ENCODE assay signal across 18 cellular contexts in genomic region chrX:140274761-140275525, GRCh38.
A peak's percentile ranks its signal among the peaks of the same experiment; 100 is the strongest.
DNase-seq lines count a peak whose midpoint lies in the region; ATAC-seq, FAIRE-seq and TF ChIP-seq lines count a peak whose summit lies in the region.
"Had no signal": no experiment of that assay in that cellular context is flagged by ENCODE, and none has a peak within 500 bp of the region (broad histone marks: within the 10 kb centered on the region; RNA-seq: fewer than 3 reads in every experiment).

No MANE protein-coding gene starts in this region.

- no peaks in the 10 kb centered on the region for H4K20me1 ChIP-seq in keratinocyte (ENCODE audit: control insufficient read depth, extremely low read depth, insufficient read depth, low read length)
- no peaks in the 10 kb centered on the region for H4K20me1 ChIP-seq in Karpas-422 (ENCODE audit: insufficient read depth, low read depth, low read length)

- peaks cover 8% of the 10 kb centered on the region for H3K4me1 ChIP-seq in keratinocyte (ENCODE audit: control insufficient read depth, extremely low read depth, insufficient read depth, low read length)
- H3K4me1 ChIP-seq in Peyer's patch, result no peaks in the 10 kb centered on the region
- H3K4me1 ChIP-seq in Karpas-422 (ENCODE audit: low read length), result no peaks in the 10 kb centered on the region
- H3K4me1 ChIP-seq: gastrocnemius medialis, parathyroid adenoma had no signal

- H3K4me3 Mint-ChIP-seq in activated T-helper 1 cell treated with anti-CD3 and anti-CD28 coated beads, Interleukin-12 subunit alpha, Interleukin-12 subunit beta, Interleukin-2, Interleukin-4 antibody, amounts not matched to agents 30 ng/mL and 10 ng/mL and 1 ng/mL, durations not matched to agents 14 hours and 24 hours and 36 hours, result no peak overlapping the region
- H3K4me3 Mint-ChIP-seq: stimulated activated naive B cell treated with anti-CD40 and anti-IgM and Interleukin-4, amounts not matched to agents 10 μg/mL and 1 μg/mL and 100 μg/mL, for 72 hours had no signal

- H3K27ac ChIP-seq in keratinocyte (ENCODE audit: control insufficient read depth, insufficient read depth, low read length) (peak overlapping the region; percentile 14), Peyer's patch (no peak overlapping the region), Karpas-422 (ENCODE audit: low read length) (no peak overlapping the region)
- H3K27ac ChIP-seq: gastrocnemius medialis, parathyroid adenoma had no signal

- H3K4me1 Mint-ChIP-seq in activated T-helper 1 cell treated with anti-CD3 and anti-CD28 coated beads, Interleukin-12 subunit alpha, Interleukin-12 subunit beta, Interleukin-2, Interleukin-4 antibody, amounts not matched to agents 30 ng/mL and 10 ng/mL and 1 ng/mL, durations not matched to agents 14 hours and 24 hours and 36 hours (ENCODE audit: low read depth), result no peaks in the 10 kb centered on the region
- H3K4me1 Mint-ChIP-seq: stimulated activated naive B cell treated with anti-CD40 and anti-IgM and Interleukin-4, amounts not matched to agents 10 μg/mL and 1 μg/mL and 100 μg/mL, for 72 hours had no signal

- H3K4me2 ChIP-seq in keratinocyte (ENCODE audit: control insufficient read depth, extremely low read depth, insufficient read depth, low read depth, low read length) (peak overlapping the region; percentile 43), Karpas-422 (ENCODE audit: low read depth, low read length, poor library complexity, severe bottlenecking) (no peak overlapping the region)

- H3K9me1 ChIP-seq in keratinocyte (ENCODE audit: control insufficient read depth, extremely low read depth, insufficient read depth, low read length), result no peaks in the 10 kb centered on the region

- DNase-seq in DMS53 (lab: John Stamatoyannopoulos, UW) (peak; percentile 41), LHCN-M2 (ENCODE audit: low read depth) (peak; percentile 73), cardiac fibroblast (ENCODE audit: low read depth in 2 of 2) (peak; percentile 12 to 55), keratinocyte (ENCODE audit: low read depth, low spot score) (peak; percentile 13), Peyer's patch (no peak), Karpas-422 (no peak), left ventricle myocardium superior (no peak)
- DNase-seq in activated T-helper 1 cell treated with anti-CD3 and anti-CD28 coated beads, Interleukin-12 subunit alpha, Interleukin-12 subunit beta, Interleukin-2, Interleukin-4 antibody, amounts not matched to agents 30 ng/mL and 10 ng/mL and 1 ng/mL, durations not matched to agents 14 hours and 24 hours and 36 hours (ENCODE audit: low spot score), result no peak
- DNase-seq: activated CD4-positive, alpha-beta T cell treated with anti-CD3 and anti-CD28 coated beads, Interleukin-2, amount 50 U/mL, for 48 hours; activated effector memory CD4-positive, alpha-beta T cell treated with anti-CD3 and anti-CD28 coated beads, Interleukin-2, amount 50 U/mL, for 16 hours; AML-193; gastrocnemius medialis; NCI-H1694; NK-92 treated with Interleukin-12 subunit alpha and Interleukin-12 subunit beta, amount 100 ng/mL, for 24 hours; stimulated activated CD4-positive, alpha-beta T cell treated with anti-CD3 and anti-CD28 coated beads, Interleukin-2, amount 100 ng/mL, for 24 hours; stimulated activated naive B cell treated with anti-CD40 and anti-IgM and Interleukin-4, amounts not matched to agents 10 μg/mL and 1 μg/mL and 100 μg/mL, for 72 hours had no signal

- H3K36me3 Mint-ChIP-seq in activated T-helper 1 cell treated with anti-CD3 and anti-CD28 coated beads, Interleukin-12 subunit alpha, Interleukin-12 subunit beta, Interleukin-2, Interleukin-4 antibody, amounts not matched to agents 30 ng/mL and 10 ng/mL and 1 ng/mL, durations not matched to agents 14 hours and 24 hours and 36 hours (ENCODE audit: low read depth), result no peaks in the 10 kb centered on the region
- H3K36me3 Mint-ChIP-seq: stimulated activated naive B cell treated with anti-CD40 and anti-IgM and Interleukin-4, amounts not matched to agents 10 μg/mL and 1 μg/mL and 100 μg/mL, for 72 hours had no signal

- H3K9me2 ChIP-seq in Karpas-422 (replicated peaks; ENCODE audit: insufficient read depth, low read length), result no peaks in the 10 kb centered on the region

- FAIRE-seq in keratinocyte (lab: Jason Lieb, UNC), result peak; percentile 72
- FAIRE-seq: G401.6 had no signal

- no peak for TF ChIP-seq POLR2A in Peyer's patch (IDR thresholded peaks at IDR 0.05)

- intact Hi-C loops in activated T-helper 1 cell treated with anti-CD3 and anti-CD28 coated beads, Interleukin-12 subunit alpha, Interleukin-12 subunit beta, Interleukin-2, Interleukin-4 antibody, amounts not matched to agents 30 ng/mL and 10 ng/mL and 1 ng/mL, durations not matched to agents 14 hours and 24 hours and 36 hours (cut with micrococcal nuclease), result no loop called here
- intact Hi-C loops in left ventricle myocardium superior (cut with micrococcal nuclease), result no loop called here

- H3K27me3 Mint-ChIP-seq in activated T-helper 1 cell treated with anti-CD3 and anti-CD28 coated beads, Interleukin-12 subunit alpha, Interleukin-12 subunit beta, Interleukin-2, Interleukin-4 antibody, amounts not matched to agents 30 ng/mL and 10 ng/mL and 1 ng/mL, durations not matched to agents 14 hours and 24 hours and 36 hours (ENCODE audit: insufficient read depth), result no peaks in the 10 kb centered on the region
- H3K27me3 Mint-ChIP-seq: stimulated activated naive B cell treated with anti-CD40 and anti-IgM and Interleukin-4, amounts not matched to agents 10 μg/mL and 1 μg/mL and 100 μg/mL, for 72 hours had no signal

- H3K27me3 ChIP-seq in keratinocyte (ENCODE audit: control insufficient read depth, extremely low read depth, insufficient read depth, low read length) (no peaks in the 10 kb centered on the region), Peyer's patch (no peaks in the 10 kb centered on the region), Karpas-422 (ENCODE audit: low read length) (no peaks in the 10 kb centered on the region)
- H3K27me3 ChIP-seq: gastrocnemius medialis had no signal

- H2AFZ ChIP-seq in keratinocyte (ENCODE audit: control insufficient read depth, low read length), result no peak overlapping the region
- H2AFZ ChIP-seq in Karpas-422 (ENCODE audit: low read length), result no peak overlapping the region
- H2AFZ ChIP-seq: parathyroid adenoma had no signal

- TF ChIP-seq CTCF in cardiac fibroblast (IDR thresholded peaks at IDR 0.05; ENCODE audit: low read depth, low read length) (no peak), keratinocyte (optimal IDR thresholded peaks at IDR 0.05 in 1 of 3, IDR thresholded peaks at IDR 0.05 in 1 of 3, conservative IDR thresholded peaks at IDR 0.05 in 1 of 3; ENCODE audit: extremely low read depth in 1 of 3, insufficient read depth in 2 of 3, low read length in 3 of 3) (no peak), Peyer's patch (IDR thresholded peaks at IDR 0.05) (no peak)

- H3K9ac ChIP-seq in keratinocyte (ENCODE audit: control insufficient read depth, extremely low read depth, insufficient read depth, low read length) (no peak overlapping the region), Karpas-422 (ENCODE audit: low read length) (no peak overlapping the region)
- H3K9ac ChIP-seq: parathyroid adenoma had no signal

- H3K27ac Mint-ChIP-seq in activated T-helper 1 cell treated with anti-CD3 and anti-CD28 coated beads, Interleukin-12 subunit alpha, Interleukin-12 subunit beta, Interleukin-2, Interleukin-4 antibody, amounts not matched to agents 30 ng/mL and 10 ng/mL and 1 ng/mL, durations not matched to agents 14 hours and 24 hours and 36 hours, result no peak overlapping the region
- H3K27ac Mint-ChIP-seq: stimulated activated naive B cell treated with anti-CD40 and anti-IgM and Interleukin-4, amounts not matched to agents 10 μg/mL and 1 μg/mL and 100 μg/mL, for 72 hours had no signal

- no peak for ATAC-seq in left ventricle myocardium superior
- ATAC-seq: gastrocnemius medialis; stimulated activated naive B cell treated with anti-CD40 and anti-IgM and Interleukin-4, amounts not matched to agents 10 μg/mL and 1 μg/mL and 100 μg/mL, for 72 hours had no signal

- H3K9me3 ChIP-seq in keratinocyte (ENCODE audit: control insufficient read depth, low read depth, low read length) (no peaks in the 10 kb centered on the region), Peyer's patch (no peaks in the 10 kb centered on the region), Karpas-422 (ENCODE audit: low read length) (peaks cover 6% of the 10 kb centered on the region; the same call in 1 of the 2 replicates)
- H3K9me3 ChIP-seq: gastrocnemius medialis had no signal

- no peaks in the 10 kb centered on the region for H3K79me2 ChIP-seq in keratinocyte (ENCODE audit: control insufficient read depth, insufficient read depth, low read length)
- no peaks in the 10 kb centered on the region for H3K79me2 ChIP-seq in Karpas-422 (ENCODE audit: low read length)
- H3K79me2 ChIP-seq: parathyroid adenoma had no signal

- dilution Hi-C loops in keratinocyte (cut with MboI; ENCODE audit: extremely low pct_ligation_motif_present, low sequenced_read_pairs), result no loop called here

- H3K36me3 ChIP-seq in keratinocyte (ENCODE audit: control insufficient read depth in 2 of 2, extremely low read depth in 1 of 2, insufficient read depth in 2 of 2, low read length in 2 of 2) (no peaks in the 10 kb centered on the region), Peyer's patch (no peaks in the 10 kb centered on the region), Karpas-422 (ENCODE audit: insufficient read depth, low read length) (no peaks in the 10 kb centered on the region)
- H3K36me3 ChIP-seq: gastrocnemius medialis had no signal

- peaks cover 3% of the 10 kb centered on the region for H3K9me3 Mint-ChIP-seq in activated T-helper 1 cell treated with anti-CD3 and anti-CD28 coated beads, Interleukin-12 subunit alpha, Interleukin-12 subunit beta, Interleukin-2, Interleukin-4 antibody, amounts not matched to agents 30 ng/mL and 10 ng/mL and 1 ng/mL, durations not matched to agents 14 hours and 24 hours and 36 hours

- H3K4me3 ChIP-seq in cardiac fibroblast (replicated peaks in 1 of 2; ENCODE audit: low read depth in 2 of 2, low read length in 2 of 2) (no peak overlapping the region), keratinocyte (ENCODE audit: control insufficient read depth in 2 of 3, extremely low read depth in 1 of 3, insufficient read depth in 2 of 3, low read depth in 1 of 3, low read length in 3 of 3) (no peak overlapping the region), Peyer's patch (no peak overlapping the region), Karpas-422 (ENCODE audit: low read length) (no peak overlapping the region)
- H3K4me3 ChIP-seq: gastrocnemius medialis had no signal

Comparison
In these comparisons a context has a peak if more than half of its experiments do, and no peak if none do; other contexts are left out.
1. DNase-seq: peak in DMS53 (single experiment), LHCN-M2 (single experiment), cardiac fibroblast (2 of 2) and keratinocyte (single experiment); none in Peyer's patch (0 of 3), activated T-helper 1 cell treated with anti-CD3 and anti-CD28 coated beads, Interleukin-12 subunit alpha, Interleukin-12 subunit beta, Interleukin-2, Interleukin-4 antibody, amounts not matched to agents 30 ng/mL and 10 ng/mL and 1 ng/mL, durations not matched to agents 14 hours and 24 hours and 36 hours (single experiment), Karpas-422 (single experiment) and left ventricle myocardium superior (single experiment).